13 cellular contexts compared by ENCODE assay signal in genomic region chr21:45029968-45030636, GRCh38. TPM values are rescaled to one million over a fixed set of nuclear protein-coding genes. Genes with fewer than 3 reads are reported as not detected.
DNase-seq lines count a peak whose midpoint lies in the region; ATAC-seq and TF ChIP-seq lines count a peak whose summit lies in the region.
"Had no signal": no experiment of that assay in that cellular context is flagged by ENCODE, and none has a peak within 500 bp of the region (broad histone marks: within the 10 kb centered on the region; RNA-seq: fewer than 3 reads in every experiment).

No MANE protein-coding gene starts in this region.

- H3K9me3 ChIP-seq in right cardiac atrium (ENCODE audit: control insufficient read depth, low read length) (no peaks in the 10 kb centered on the region), heart right ventricle (no peaks in the 10 kb centered on the region), esophagus muscularis mucosa (no peaks in the 10 kb centered on the region), upper lobe of left lung (no peaks in the 10 kb centered on the region), MG63 (no peaks in the 10 kb centered on the region)

- peaks cover 4% of the 10 kb centered on the region for H3K9me3 Mint-ChIP-seq in nephron progenitor cell

- H3K4me3 Mint-ChIP-seq in nephron progenitor cell: no peak overlapping the region
- H3K4me3 Mint-ChIP-seq: naive thymus-derived CD8-positive, alpha-beta T cell had no signal

- WGBS in right cardiac atrium: 75% methylated on average over 24 of the region's 24 CpGs
- WGBS in heart right ventricle, 2 donors: 86 to 87% methylated on average over 24 of the region's 24 CpGs
- WGBS in esophagus muscularis mucosa: 84% methylated on average over 18 of the region's 24 CpGs
- WGBS in upper lobe of left lung, 2 donors: 83 to 88% methylated on average over 15 to 24 of the region's 24 CpGs

- ATAC-seq in right cardiac atrium (no peak), heart right ventricle (no peak), upper lobe of left lung (ENCODE audit: low FRiP score in 2 of 2) (no peak)
- ATAC-seq: HCT116; naive thymus-derived CD8-positive, alpha-beta T cell had no signal

- H3K36me3 ChIP-seq in heart right ventricle (no peaks in the 10 kb centered on the region), esophagus muscularis mucosa (no peaks in the 10 kb centered on the region), upper lobe of left lung (no peaks in the 10 kb centered on the region), MG63 (no peaks in the 10 kb centered on the region)

- no peaks in the 10 kb centered on the region for H3K27me3 ChIP-seq in right cardiac atrium (ENCODE audit: control insufficient read depth, insufficient read depth)
- H3K27me3 ChIP-seq in heart right ventricle: no peaks in the 10 kb centered on the region
- H3K27me3 ChIP-seq in esophagus muscularis mucosa: no peaks in the 10 kb centered on the region
- no peaks in the 10 kb centered on the region for H3K27me3 ChIP-seq in upper lobe of left lung
- no peaks in the 10 kb centered on the region for H3K27me3 ChIP-seq in MG63

- TF ChIP-seq EP300 in esophagus muscularis mucosa (IDR thresholded peaks at IDR 0.05) (no peak), upper lobe of left lung (IDR thresholded peaks at IDR 0.05) (no peak)

- peaks cover 60% of the 10 kb centered on the region for H3K4me1 Mint-ChIP-seq in nephron progenitor cell
- H3K4me1 Mint-ChIP-seq: naive thymus-derived CD8-positive, alpha-beta T cell had no signal

- TF ChIP-seq POLR2A in esophagus muscularis mucosa (IDR thresholded peaks at IDR 0.05; ENCODE audit: low read depth) (no peak), upper lobe of left lung (IDR thresholded peaks at IDR 0.05) (no peak)

- peak in 2 of 3 donors; percentile 54 to 65 for DNase-seq in right cardiac atrium
- no peak for DNase-seq in heart right ventricle
- no peak for DNase-seq in esophagus muscularis mucosa (ENCODE audit: extremely low spot score)
- peak; percentile 36 for DNase-seq in nephron progenitor cell
- DNase-seq in upper lobe of left lung: peak in 1 of 2 donors; percentile 56
- no peak for DNase-seq in central memory CD4-positive, alpha-beta T cell
- no peak for DNase-seq in DMS79 treated with DMSO at 0.1 percent for 48 hours (lab: John Stamatoyannopoulos, UW)
- no peak for DNase-seq in MG63
- DNase-seq: activated gamma-delta T cell; effector CD8-positive, alpha-beta T cell; naive thymus-derived CD8-positive, alpha-beta T cell; NCI-H2081 had no signal

- H3K27ac Mint-ChIP-seq in nephron progenitor cell: no peak overlapping the region
- H3K27ac Mint-ChIP-seq: naive thymus-derived CD8-positive, alpha-beta T cell had no signal

- peaks cover 34% of the 10 kb centered on the region for H3K27me3 Mint-ChIP-seq in nephron progenitor cell (ENCODE audit: low read depth, poor library complexity)

- H3K27ac ChIP-seq in right cardiac atrium (ENCODE audit: low read length): no peak overlapping the region
- H3K27ac ChIP-seq in heart right ventricle: peak overlapping the region in 2 of 10 donors; percentile 67 to 70
- peak overlapping the region; percentile 82 to 88 (median 87) for H3K27ac ChIP-seq in esophagus muscularis mucosa (replicated peaks in 1 of 4)
- H3K27ac ChIP-seq in upper lobe of left lung: peak overlapping the region; percentile 2 to 54 (median 22)

- H3K4me3 ChIP-seq in right cardiac atrium (ENCODE audit: low read length): no peak overlapping the region
- no peak overlapping the region for H3K4me3 ChIP-seq in heart right ventricle
- H3K4me3 ChIP-seq in esophagus muscularis mucosa: no peak overlapping the region
- H3K4me3 ChIP-seq in upper lobe of left lung: no peak overlapping the region
- no peak overlapping the region for H3K4me3 ChIP-seq in MG63

- intact Hi-C loops in right cardiac atrium (cut with DNase I): loop anchor here in 1 of 4 donors (10.0 kb wide), 1 partner anchor 45 kb away; the partner anchor contains the start of gene ADARB1
- intact Hi-C loops in heart right ventricle (cut with DNase I): loop anchor here in 1 of 10 donors (10.0 kb wide), 1 partner anchor 75 kb away; no protein-coding TSS in a partner anchor
- intact Hi-C loops in esophagus muscularis mucosa (cut with DNase I): no loop called here

- H3K4me1 ChIP-seq in right cardiac atrium (ENCODE audit: control insufficient read depth, insufficient read depth, low read length) (peaks cover 13% of the 10 kb centered on the region), heart right ventricle (peaks cover 8 to 52% (median 32%) of the 10 kb centered on the region in 9 donors), esophagus muscularis mucosa (peaks cover 55 to 69% (median 64%) of the 10 kb centered on the region in 4 donors), upper lobe of left lung (peaks cover 9 to 27% (median 19%) of the 10 kb centered on the region in 4 donors)

- TF ChIP-seq CTCF in heart right ventricle (IDR thresholded peaks at IDR 0.05) (no peak), esophagus muscularis mucosa (IDR thresholded peaks at IDR 0.05) (no peak), nephron progenitor cell (IDR thresholded peaks at IDR 0.05) (no peak), upper lobe of left lung (IDR thresholded peaks at IDR 0.05) (no peak)

- no peaks in the 10 kb centered on the region for H3K36me3 Mint-ChIP-seq in nephron progenitor cell (ENCODE audit: low read depth)
- H3K36me3 Mint-ChIP-seq: naive thymus-derived CD8-positive, alpha-beta T cell had no signal

RNA-seq across cellular contexts. Expression of gene ADARB1, which starts 44.3 kb away (rescaled TPM):
- total RNA-seq in right cardiac atrium (10 to 100 TPM; 16.9 to 23.8 (median 19.4) TPM), heart right ventricle (10 to 100 TPM; 11.8 to 21.2 (median 13.5) TPM), esophagus muscularis mucosa (100 to 1,000 TPM; 107 to 231 (median 201) TPM), upper lobe of left lung (10 to 100 TPM; 26.5 to 94.3 (median 42.4) TPM)
- polyA plus RNA-seq in right cardiac atrium (9.1 TPM), heart right ventricle (10 to 100 TPM in 1 of 2 donors, 1 to 10 TPM in 1; 7.4 to 17.3 TPM)
- total RNA-seq in MG63 (2014; rRNA removed; shearing (Covaris generic); ENCODE audit: low replicate concordance): 2.9 and 15.3 TPM in 2 replicates

Comparison
In these comparisons a context has a peak if more than half of its experiments do, and no peak if none do; other contexts are left out.
1. DNase-seq: peak in right cardiac atrium (2 of 3) and nephron progenitor cell (single experiment); none in heart right ventricle (0 of 2), esophagus muscularis mucosa (single experiment), central memory CD4-positive, alpha-beta T cell (single experiment), DMS79 treated with DMSO at 0.1 percent for 48 hours (single experiment) and MG63 (single experiment).